Comparison of ENCODE assay signal across 18 cellular contexts in the genomic region with DNA sequence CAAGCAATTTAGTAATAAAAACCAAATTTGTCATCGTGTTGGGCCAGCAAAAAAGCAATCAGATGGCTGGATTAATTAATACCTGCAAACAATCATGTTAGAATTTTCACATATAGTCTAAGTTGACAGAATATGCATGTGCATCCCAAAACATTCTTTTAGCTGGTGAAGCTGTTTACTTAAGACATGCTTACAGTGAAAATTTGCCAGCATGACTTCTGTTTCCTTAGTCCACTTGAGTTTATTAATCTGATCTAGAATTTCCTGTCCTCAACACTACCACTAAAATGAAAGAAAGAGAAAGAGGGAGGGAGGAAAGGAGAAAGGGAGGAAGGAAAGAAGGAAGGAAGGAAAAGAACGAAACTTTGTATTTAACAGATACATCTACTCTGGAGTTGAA.
"Had no signal": no experiment of that assay in that cellular context is flagged by ENCODE, and none has a peak within 500 bp of the region (broad histone marks: within the 10 kb centered on the region; RNA-seq: fewer than 3 reads in every experiment).

No MANE protein-coding gene starts in this region.

- H3K9me3 Mint-ChIP-seq: natural killer cell treated with Interleukin-12 subunit alpha and Interleukin-12 subunit beta and Interleukin-15 and Interleukin-18, amount 100 ng/mL, for 72 hours had no signal

- H3K27ac Mint-ChIP-seq: natural killer cell treated with Interleukin-12 subunit alpha and Interleukin-12 subunit beta and Interleukin-15 and Interleukin-18, amount 100 ng/mL, for 72 hours had no signal

- H3K4me3 Mint-ChIP-seq: natural killer cell treated with Interleukin-12 subunit alpha and Interleukin-12 subunit beta and Interleukin-15 and Interleukin-18, amount 100 ng/mL, for 72 hours had no signal

- H3K27me3 Mint-ChIP-seq: natural killer cell treated with Interleukin-12 subunit alpha and Interleukin-12 subunit beta and Interleukin-15 and Interleukin-18, amount 100 ng/mL, for 72 hours had no signal

- DNase-seq: cortex of kidney; effector memory CD4-positive, alpha-beta T cell; head of caudate nucleus; kidney; left cardiac atrium; left ventricle myocardium inferior; lower lobe of right lung; mesenchymal stem cell; midbrain; ovary; sigmoid colon; stimulated activated naive CD4-positive, alpha-beta T cell treated with Interleukin-2 at 50 U/mL for 16 hours; trophoblast cell had no signal

- H3K4me3 ChIP-seq: esophagus muscularis mucosa, hepatocyte, left ventricle myocardium inferior, lower lobe of right lung, ovary, right atrium auricular region, sigmoid colon, skin epidermis had no signal

- H3K36me3 Mint-ChIP-seq: natural killer cell treated with Interleukin-12 subunit alpha and Interleukin-12 subunit beta and Interleukin-15 and Interleukin-18, amount 100 ng/mL, for 72 hours had no signal
